In genomic region chr12:113740699-113741098, GRCh38 we compare ENCODE assay signal across 24 cellular contexts.
"Had no signal": no experiment of that assay in that cellular context is flagged by ENCODE, and none has a peak within 500 bp of the region (broad histone marks: within the 10 kb centered on the region; RNA-seq: fewer than 3 reads in every experiment).

No MANE protein-coding gene starts in this region.

- H3K4me3 ChIP-seq: coronary artery, dorsolateral prefrontal cortex, gastroesophageal sphincter, ovary, sigmoid colon, stomach, thyroid gland, upper lobe of left lung, vagina had no signal

- H3K36me3 ChIP-seq: brain microvascular endothelial cell, gastroesophageal sphincter, ovary, sigmoid colon, stomach, thyroid gland, upper lobe of left lung, vagina had no signal

- H3K27me3 ChIP-seq: brain microvascular endothelial cell, ovary, sigmoid colon, thyroid gland, upper lobe of left lung, vagina had no signal

- H3K9me3 ChIP-seq: ovary, thyroid gland, upper lobe of left lung, vagina had no signal

- H3K27ac ChIP-seq: brain microvascular endothelial cell, coronary artery, dorsolateral prefrontal cortex, gastroesophageal sphincter, ovary, sigmoid colon, stomach, thyroid gland, upper lobe of left lung, vagina had no signal

- FAIRE-seq: astrocyte, small intestine had no signal

- H3K4me1 ChIP-seq: gastroesophageal sphincter, sigmoid colon, stomach, thyroid gland, upper lobe of left lung, vagina had no signal

- DNase-seq: activated B cell treated with CpG ODN at 0.5 μM for 24 hours; activated CD4-positive, alpha-beta T cell treated with anti-CD3 and anti-CD28 coated beads, Interleukin-2, amount 50 U/mL, for 1 hour; activated CD8-positive, alpha-beta T cell treated with anti-CD3 and anti-CD28 coated beads for 36 hours; activated gamma-delta T cell treated with Interleukin-2 at 50 U/mL for 16 hours; activated naive CD4-positive, alpha-beta T cell treated with anti-CD3 and anti-CD28 coated beads, Interleukin-2, amount 50 U/mL, for 16 hours; activated T-cell treated with anti-CD3 and anti-CD28 coated beads, Interleukin-2, amount 50 U/mL, for 4 hours; amniotic stem cell; brain microvascular endothelial cell; dorsolateral prefrontal cortex; effector memory CD8-positive, alpha-beta T cell; naive B cell; nephron progenitor cell; ovary; sigmoid colon; small intestine; stimulated activated CD4-positive, alpha-beta T cell treated with anti-CD3 and anti-CD28 coated beads, Interleukin-1b, Interleukin-23, amount 100 ng/mL, for 48 hours; stimulated activated naive B cell treated with anti-CD40 and anti-IgM and Interleukin-4, amounts not matched to agents 10 μg/mL and 1 μg/mL and 100 μg/mL, for 72 hours; stomach; thyroid gland; upper lobe of left lung had no signal
